In the genomic region with DNA sequence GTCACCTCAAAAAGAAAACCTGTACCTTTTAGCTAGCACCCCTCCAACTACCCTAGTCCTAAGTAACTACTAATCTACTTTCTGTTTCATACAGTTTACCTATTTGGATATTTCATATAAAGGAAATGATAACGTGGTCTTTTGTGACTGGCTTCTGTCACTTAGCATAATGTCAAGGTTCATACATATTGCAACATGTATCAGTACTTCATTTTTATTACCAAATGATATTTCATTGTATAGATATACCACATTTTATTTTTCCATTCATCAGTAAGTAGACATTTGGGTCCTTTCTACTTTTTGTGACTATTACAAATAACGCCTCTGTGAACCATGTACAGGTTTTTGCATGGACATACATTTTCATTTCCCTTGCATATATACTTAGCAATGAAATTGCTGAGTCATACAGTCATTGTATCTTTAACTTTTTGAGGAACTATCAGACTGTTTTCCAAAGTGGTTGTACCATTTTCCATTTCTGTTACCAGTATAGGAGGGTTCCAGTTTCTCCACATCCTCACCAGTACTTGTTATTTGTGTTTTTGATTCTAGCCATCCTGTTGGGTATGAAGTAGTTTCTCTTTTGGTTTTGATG, we compare ENCODE assay signal across 1 cellular context.
A peak's percentile ranks its signal among the peaks of the same experiment; 100 is the strongest.
TF ChIP-seq lines count a peak whose summit lies in the region.

No MANE protein-coding gene starts in this region.

TF ChIP-seq in IMR-90, 13 proteins besides CTCF, POLR2A, EP300 and RAD21:
- TF ChIP-seq NFE2L2 (IDR thresholded peaks at IDR 0.05; ENCODE audit: low read depth, low read length) (peak; percentile 95), MAZ (IDR thresholded peaks at IDR 0.05; ENCODE audit: borderline replicate concordance, low read depth, low read length) (no peak), MAFK (IDR thresholded peaks at IDR 0.05; ENCODE audit: low read depth, low read length) (peak; percentile 79)
TF ChIP-seq in IMR-90: peak in this region for 2.
